In the genomic region with DNA sequence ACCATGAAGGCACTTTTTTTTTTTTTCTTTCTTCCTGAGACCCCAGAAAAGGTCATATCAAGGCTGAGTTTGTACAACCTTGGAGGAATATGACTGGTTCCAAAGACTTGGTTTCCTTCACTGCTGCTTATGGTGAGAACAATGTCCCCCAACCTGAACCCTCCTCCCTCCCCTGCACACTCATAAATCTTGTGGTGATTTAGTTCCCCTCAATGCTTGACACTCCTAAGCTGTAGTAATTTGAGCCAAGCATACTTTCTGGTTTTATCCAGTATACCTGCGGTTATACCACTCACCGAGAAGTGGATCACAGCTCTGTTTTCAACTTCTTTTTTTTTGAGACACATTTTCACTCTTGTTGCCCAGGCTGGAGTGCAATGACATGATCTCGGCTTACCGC, we compare ENCODE assay signal across 8 cellular contexts.
DNase-seq lines count a peak whose midpoint lies in the region; ATAC-seq, FAIRE-seq and TF ChIP-seq lines count a peak whose summit lies in the region.

No MANE protein-coding gene starts in this region.

- H3K4me1 ChIP-seq in gastroesophageal sphincter (peaks cover 4 to 29% (median 7%) of the 10 kb centered on the region in 3 donors), tibial artery (peaks cover 0 to 27% (median 12%) of the 10 kb centered on the region in 4 donors), kidney (ENCODE audit: control insufficient read depth in 1 of 2, insufficient read depth in 1 of 2, low read depth in 1 of 2, low read length in 2 of 2) (peaks cover 4 to 7% of the 10 kb centered on the region in 2 donors)

- TF ChIP-seq CTCF in gastroesophageal sphincter (IDR thresholded peaks at IDR 0.05) (no peak), tibial artery (IDR thresholded peaks at IDR 0.05) (no peak), kidney (IDR thresholded peaks at IDR 0.05; ENCODE audit: borderline replicate concordance, extremely low read depth, insufficient read depth) (no peak)

- WGBS in gastroesophageal sphincter (ENCODE audit: low coverage in 1 of 2), 2 donors, result 94 to 96% methylated on average over 4 of the region's 4 CpGs

- H3K9me3 ChIP-seq in gastroesophageal sphincter, result no peaks in the 10 kb centered on the region
- no peaks in the 10 kb centered on the region for H3K9me3 ChIP-seq in tibial artery
- H3K9me3 ChIP-seq in kidney (ENCODE audit: control insufficient read depth in 1 of 2, low read length in 2 of 2), result no peaks in the 10 kb centered on the region

- peak; percentile 7 for DNase-seq in NCI-H345 (lab: John Stamatoyannopoulos, UW)
- no peak for DNase-seq in NCI-H345 treated with DMSO at 0.1 percent for 48 hours (lab: John Stamatoyannopoulos, UW; ENCODE audit: unreplicated experiment)
- peak; percentile 24 for DNase-seq in NCI-H524 treated with DMSO at 0.1 percent for 48 hours (lab: John Stamatoyannopoulos, UW)
- no peak for DNase-seq in tibial artery
- DNase-seq in kidney, result no peak
- DNase-seq in stimulated activated CD4-positive, alpha-beta T cell treated with anti-CD3 and anti-CD28 coated beads, Interleukin-4, amount 100 ng/mL, for 4 hours, result no peak
- DNase-seq in left lobe of liver (ENCODE audit: low spot score), result no peak

- no peak overlapping the region for H3K9ac ChIP-seq in kidney (ENCODE audit: low read length in 2 of 2)

- H3K27me3 ChIP-seq in gastroesophageal sphincter, result no peaks in the 10 kb centered on the region
- H3K27me3 ChIP-seq in tibial artery, result no peaks in the 10 kb centered on the region

- ATAC-seq in gastroesophageal sphincter (no peak), left lobe of liver (no peak)

- TF ChIP-seq EP300 in gastroesophageal sphincter (IDR thresholded peaks at IDR 0.05), result no peak

- FAIRE-seq in kidney (lab: Jason Lieb, UNC), result no peak

- H3K36me3 ChIP-seq in gastroesophageal sphincter (no peaks in the 10 kb centered on the region), tibial artery (no peaks in the 10 kb centered on the region), kidney (ENCODE audit: control insufficient read depth in 1 of 2, insufficient read depth in 2 of 2, low read length in 2 of 2) (no peaks in the 10 kb centered on the region)

- H3K27ac ChIP-seq in gastroesophageal sphincter, result peak overlapping the region; percentile 96 to 99 (median 98)
- H3K27ac ChIP-seq in tibial artery, result peak overlapping the region; percentile 96 to 99
- peak overlapping the region in 1 of 2 donors; percentile 97 for H3K27ac ChIP-seq in kidney (ENCODE audit: low read depth in 2 of 2, low read length in 2 of 2)

- H3K4me3 ChIP-seq in gastroesophageal sphincter (no peak overlapping the region), tibial artery (no peak overlapping the region), kidney (ENCODE audit: low read length in 2 of 2) (no peak overlapping the region)

- intact Hi-C loops in tibial artery (cut with DNase I; ENCODE audit: low total_unique reads) (loop anchor here (2.0 to 5.0 kb wide), 2 partner anchors 93 to 111 kb away; no protein-coding TSS in a partner anchor), kidney (cut with DNase I) (no loop called here)

- TF ChIP-seq POLR2A in gastroesophageal sphincter (IDR thresholded peaks at IDR 0.05), result no peak

Comparison
In these comparisons a context has a peak if more than half of its experiments do, and no peak if none do; other contexts are left out.
1. DNase-seq: peak in NCI-H345 (single experiment) and NCI-H524 treated with DMSO at 0.1 percent for 48 hours (single experiment); none in NCI-H345 treated with DMSO at 0.1 percent for 48 hours (single experiment), tibial artery (0 of 2), kidney (single experiment), stimulated activated CD4-positive, alpha-beta T cell treated with anti-CD3 and anti-CD28 coated beads, Interleukin-4, amount 100 ng/mL, for 4 hours (0 of 2) and left lobe of liver (single experiment).